Comparison of ENCODE assay signal across 1 cellular context in genomic region chr2:95158441-95158840, GRCh38.
TF ChIP-seq lines count a peak whose summit lies in the region.

No MANE protein-coding gene starts in this region.

TF ChIP-seq in H1, 55 proteins besides CTCF, POLR2A, EP300 and RAD21:
- TF ChIP-seq NANOG (IDR thresholded peaks at IDR 0.05; ENCODE audit: insufficient read depth, low read depth, low read length, poor library complexity, severe bottlenecking), result no peak
- no peak for TF ChIP-seq MAFK (IDR thresholded peaks at IDR 0.05; ENCODE audit: low read depth, low read length)
- no peak for TF ChIP-seq CBX8 (IDR thresholded peaks at IDR 0.05; ENCODE audit: borderline replicate concordance, low read depth, low read length)
- TF ChIP-seq ZNF274 (IDR thresholded peaks at IDR 0.05; ENCODE audit: borderline replicate concordance, extremely low read depth, low read length), result no peak
- no peak for TF ChIP-seq E2F6 (IDR thresholded peaks at IDR 0.05)
- TF ChIP-seq SP4 (IDR thresholded peaks at IDR 0.05; ENCODE audit: low read length), result no peak
- TF ChIP-seq SRF (IDR thresholded peaks at IDR 0.05; ENCODE audit: low read depth, low read length), result no peak
- no peak for TF ChIP-seq SP1 (IDR thresholded peaks at IDR 0.05; ENCODE audit: low read depth, low read length)
- TF ChIP-seq CHD7 (IDR thresholded peaks at IDR 0.05; ENCODE audit: insufficient replicate concordance, low read length), result no peak
- no peak for TF ChIP-seq TAF1 (IDR thresholded peaks at IDR 0.05; ENCODE audit: low read depth, low read length)
- no peak for TF ChIP-seq YY1 (IDR thresholded peaks at IDR 0.05; ENCODE audit: low read depth, low read length)
- no peak for TF ChIP-seq JUND (IDR thresholded peaks at IDR 0.05; ENCODE audit: low read length)
- TF ChIP-seq KDM1A (IDR thresholded peaks at IDR 0.05; ENCODE audit: borderline replicate concordance, low read length), result no peak
- TF ChIP-seq CHD1 (IDR thresholded peaks at IDR 0.05; ENCODE audit: low read depth, low read length), result no peak
- no peak for TF ChIP-seq SAP30 (IDR thresholded peaks at IDR 0.05; ENCODE audit: insufficient read depth, insufficient replicate concordance, low read length)
- TF ChIP-seq SIN3A (conservative IDR thresholded peaks at IDR 0.05 in 1 of 2, IDR thresholded peaks at IDR 0.05 in 1 of 2; ENCODE audit: low read depth in 1 of 2, low read length in 2 of 2), result no peak
- no peak for TF ChIP-seq RXRA (IDR thresholded peaks at IDR 0.05; ENCODE audit: insufficient read depth, low read depth, low read length)
- TF ChIP-seq POLR2AphosphoS5 (IDR thresholded peaks at IDR 0.05; ENCODE audit: low read depth, low read length), result no peak
TF ChIP-seq in H1: peak in this region for 0.
